ENCODE assay signal across 1 cellular context in the genomic region with DNA sequence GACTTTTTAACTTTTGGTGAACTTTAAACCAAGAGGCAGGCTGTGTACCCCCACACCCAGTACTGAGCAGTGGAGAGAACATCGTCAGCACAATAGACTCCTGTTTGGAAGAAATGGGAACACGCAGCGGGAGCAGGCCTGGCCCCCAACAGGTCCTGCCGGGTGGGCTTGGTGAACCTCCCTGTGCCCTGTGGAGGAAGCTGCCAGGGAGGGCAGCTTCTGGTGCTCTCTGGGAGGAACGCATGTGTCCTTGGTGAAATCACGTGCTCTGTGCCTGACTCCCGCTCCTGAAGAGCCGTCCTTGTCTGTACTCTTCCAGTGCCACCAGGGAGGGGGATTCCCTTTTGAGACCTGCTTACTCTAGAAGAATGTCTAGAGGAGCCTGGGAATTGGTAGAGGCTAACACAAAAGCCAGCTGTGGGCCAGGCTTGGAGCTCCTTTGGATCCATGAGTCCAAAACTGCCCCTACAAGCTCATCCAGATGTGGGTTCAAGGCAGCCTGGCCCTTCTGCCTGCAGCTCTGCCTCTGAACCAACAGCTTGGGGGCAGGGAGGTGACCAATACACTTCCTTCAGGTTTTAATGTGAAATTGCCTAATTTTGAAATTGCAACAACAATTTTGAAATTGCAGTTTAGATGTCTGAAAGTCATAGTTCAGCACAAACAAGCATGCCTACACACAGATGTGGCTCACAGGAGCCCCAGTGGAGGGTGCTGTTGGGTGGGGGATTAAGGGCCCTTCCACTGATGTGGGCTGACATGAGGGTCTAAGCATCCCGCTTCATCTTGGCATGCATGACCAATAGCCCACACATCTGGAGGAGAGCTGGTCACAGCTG.
TF ChIP-seq lines count a peak whose summit lies in the region.

No MANE protein-coding gene starts in this region.

TF ChIP-seq in HepG2, 621 proteins besides CTCF, POLR2A, EP300 and RAD21:
- no peak for TF ChIP-seq SNAPC5 (CRISPR knock-in tag; IDR thresholded peaks at IDR 0.05; ENCODE audit: borderline replicate concordance)
- no peak for TF ChIP-seq SRSF4 (IDR thresholded peaks at IDR 0.05; ENCODE audit: low read depth, low read length, poor library complexity, severe bottlenecking)
- no peak for TF ChIP-seq ZNF772 (CRISPR knock-in tag; IDR thresholded peaks at IDR 0.05)
- no peak for TF ChIP-seq ZNF143 (CRISPR knock-in tag; IDR thresholded peaks at IDR 0.05)
- TF ChIP-seq ZNF280D (CRISPR knock-in tag; IDR thresholded peaks at IDR 0.05): no peak
- TF ChIP-seq, protein P1, sequence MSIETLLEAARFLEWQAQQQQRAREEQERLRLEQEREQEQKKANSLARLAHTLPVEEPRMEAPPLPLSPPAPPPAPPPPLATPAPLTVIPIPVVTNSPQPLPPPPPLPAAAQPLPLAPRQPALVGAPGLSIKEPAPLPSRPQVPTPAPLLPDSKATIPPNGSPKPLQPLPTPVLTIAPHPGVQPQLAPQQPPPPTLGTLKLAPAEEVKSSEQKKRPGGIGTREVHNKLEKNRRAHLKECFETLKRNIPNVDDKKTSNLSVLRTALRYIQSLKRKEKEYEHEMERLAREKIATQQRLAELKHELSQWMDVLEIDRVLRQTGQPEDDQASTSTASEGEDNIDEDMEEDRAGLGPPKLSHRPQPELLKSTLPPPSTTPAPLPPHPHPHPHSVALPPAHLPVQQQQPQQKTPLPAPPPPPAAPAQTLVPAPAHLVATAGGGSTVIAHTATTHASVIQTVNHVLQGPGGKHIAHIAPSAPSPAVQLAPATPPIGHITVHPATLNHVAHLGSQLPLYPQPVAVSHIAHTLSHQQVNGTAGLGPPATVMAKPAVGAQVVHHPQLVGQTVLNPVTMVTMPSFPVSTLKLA (IDR thresholded peaks at IDR 0.05): peak; percentile 79
- TF ChIP-seq MLX (CRISPR knock-in tag; IDR thresholded peaks at IDR 0.05): 0 out of 2 replicates have a peak, but pooled peaks have one; percentile 23
- TF ChIP-seq HCFC1 (IDR thresholded peaks at IDR 0.05; ENCODE audit: low read depth, low read length): no peak
- no peak for TF ChIP-seq TCF12 (IDR thresholded peaks at IDR 0.05)
- no peak for TF ChIP-seq TCF12 (CRISPR knock-in tag; IDR thresholded peaks at IDR 0.05)
